25 cellular contexts compared by ENCODE assay signal in genomic region chr9:98900725-98901124, GRCh38. TPM values are rescaled to one million over a fixed set of nuclear protein-coding genes. Genes with fewer than 3 reads are reported as not detected.
DNase-seq lines count a peak whose midpoint lies in the region; ATAC-seq and TF ChIP-seq lines count a peak whose summit lies in the region.
"Had no signal": no experiment of that assay in that cellular context is flagged by ENCODE, and none has a peak within 500 bp of the region (broad histone marks: within the 10 kb centered on the region; RNA-seq: fewer than 3 reads in every experiment).

No MANE protein-coding gene starts in this region.

- H3K27ac ChIP-seq in colonic mucosa = no peak overlapping the region
- H3K27ac ChIP-seq: PC-9, SJSA1 had no signal

- intact Hi-C loops in colonic mucosa (cut with DNase I) = no loop called here

- peaks cover 9% of the 10 kb centered on the region for H3K9me3 ChIP-seq in MG63
- H3K9me3 ChIP-seq in colonic mucosa = no peaks in the 10 kb centered on the region
- H3K9me3 ChIP-seq: SJSA1 had no signal

- no peaks in the 10 kb centered on the region for H3K36me3 ChIP-seq in MG63
- no peaks in the 10 kb centered on the region for H3K36me3 ChIP-seq in colonic mucosa
- H3K36me3 ChIP-seq: SJSA1 had no signal

- H3K4me3 ChIP-seq in AG10803 (ENCODE audit: low read length) (no peak overlapping the region), MG63 (no peak overlapping the region), fibroblast of the aortic adventitia (ENCODE audit: low read depth, low read length) (no peak overlapping the region), colonic mucosa (no peak overlapping the region)
- H3K4me3 ChIP-seq: PC-9, SJSA1 had no signal

- H3K27me3 ChIP-seq in MG63 = no peaks in the 10 kb centered on the region
- H3K27me3 ChIP-seq in colonic mucosa = no peaks in the 10 kb centered on the region
- H3K27me3 ChIP-seq: SJSA1 had no signal

- H3K9ac ChIP-seq in colonic mucosa (ENCODE audit: low read depth in 2 of 2, low read length in 2 of 2) = no peak overlapping the region

- H3K4me1 ChIP-seq in colonic mucosa = no peaks in the 10 kb centered on the region

- TF ChIP-seq CTCF in AG10803 (conservative IDR thresholded peaks at IDR 0.05; ENCODE audit: low read length) (no peak), fibroblast of the aortic adventitia (IDR thresholded peaks at IDR 0.05; ENCODE audit: insufficient read depth, low read length) (no peak), colonic mucosa (IDR thresholded peaks at IDR 0.05) (no peak)

- peak; percentile 61 for DNase-seq in AG10803 (ENCODE audit: low read depth)
- DNase-seq in MG63 = peak; percentile 79
- peak; percentile 25 for DNase-seq in cerebellum (ENCODE audit: low spot score)
- peak; percentile 66 for DNase-seq in fibroblast of the aortic adventitia (ENCODE audit: low read depth)
- DNase-seq in NCI-H510A treated with DMSO at 0.1 percent for 48 hours (lab: John Stamatoyannopoulos, UW) = no peak
- no peak for DNase-seq in colonic mucosa
- no peak for DNase-seq in medulla oblongata (ENCODE audit: extremely low spot score)
- DNase-seq: 8988T; ACHN; HCEC 1CT; Karpas-422; NCI-H1092 treated with DMSO at 0.1 percent for 48 hours; NCI-H1436; NCI-H187; NCI-H2081 treated with DMSO at 0.1 percent for 48 hours; NCI-H2171 treated with DMSO at 0.1 percent for 48 hours; NCI-H345; NCI-H526; NCI-H82; NK-92 treated with Interleukin-12 subunit alpha and Interleukin-12 subunit beta, amount 100 ng/mL, for 24 hours; PC-9; Right ventricle myocardium superior had no signal

- ATAC-seq in HG03196 (IDR thresholded peaks at IDR 0.05; ENCODE audit: unreplicated experiment) = no peak

RNA-seq across cellular contexts. Expression of gene COL15A1, which starts 43.0 kb away (rescaled TPM):
- total RNA-seq in MG63 (2014; rRNA removed; shearing (Covaris generic); ENCODE audit: low replicate concordance) = 0.62 and 1.2 TPM in 2 replicates
- 23.2 TPM for total RNA-seq in cerebellum
- total RNA-seq in fibroblast of the aortic adventitia (ENCODE audit: low replicate concordance) = 25.1 and 25.3 TPM in 2 replicates
- 10 to 100 TPM in 1 of 2 donors, 1 to 10 TPM in 1; 6.0 to 16.0 TPM for total RNA-seq in colonic mucosa
- total RNA-seq: HT-29, PC-9 had no signal

Comparison
In these comparisons a context has a peak if more than half of its experiments do, and no peak if none do; other contexts are left out.
1. DNase-seq: peak in AG10803 (single experiment), MG63 (single experiment), cerebellum (single experiment) and fibroblast of the aortic adventitia (single experiment); none in NCI-H510A treated with DMSO at 0.1 percent for 48 hours (single experiment), colonic mucosa (single experiment) and medulla oblongata (single experiment).